10 cellular contexts compared by ENCODE assay signal in genomic region chr2:163682695-163683094, GRCh38. TPM values are rescaled to one million over a fixed set of nuclear protein-coding genes. Genes with fewer than 3 reads are reported as not detected.
DNase-seq lines count a peak whose midpoint lies in the region; ATAC-seq, FAIRE-seq and TF ChIP-seq lines count a peak whose summit lies in the region.
"Had no signal": no experiment of that assay in that cellular context is flagged by ENCODE, and none has a peak within 500 bp of the region (broad histone marks: within the 10 kb centered on the region; RNA-seq: fewer than 3 reads in every experiment).

No MANE protein-coding gene starts in this region.

- H3K27ac ChIP-seq in endothelial cell of umbilical vein (ENCODE audit: insufficient read depth, low read depth, low read length) = no peak overlapping the region
- H3K27ac ChIP-seq: SJSA1 had no signal

- no peaks in the 10 kb centered on the region for H4K20me1 ChIP-seq in endothelial cell of umbilical vein (replicated peaks; ENCODE audit: control insufficient read depth, extremely low read depth, insufficient read depth, low read length)

- H3K4me2 ChIP-seq in endothelial cell of umbilical vein (ENCODE audit: insufficient read depth, low read length) = peak overlapping the region; percentile 37

- H2AFZ ChIP-seq in endothelial cell of umbilical vein (ENCODE audit: low read depth, low read length) = no peak overlapping the region

- dilution Hi-C loops in endothelial cell of umbilical vein (cut with MboI; ENCODE audit: extremely low pct_ligation_motif_present, low sequenced_read_pairs) = no loop called here

- DNase-seq in DMS53 (lab: John Stamatoyannopoulos, UW) (peak; percentile 74), NCI-H69 (lab: John Stamatoyannopoulos, UW) (peak; percentile 25), endothelial cell of umbilical vein (ENCODE audit: low read depth, low spot score) (peak; percentile 66), omental fat pad (ENCODE audit: low spot score) (no peak), left colon (no peak), epidermal melanocyte (ENCODE audit: insufficient read length, low spot score) (no peak), activated gamma-delta T cell (lab: John Stamatoyannopoulos, UW) (no peak)
- DNase-seq: activated CD4-positive, alpha-beta T cell treated with anti-CD3 and anti-CD28 coated beads, Interleukin-2, amount 10 ng/mL, durations not matched to agents 24 days and 14 days had no signal

- no peaks in the 10 kb centered on the region for H3K36me3 ChIP-seq in endothelial cell of umbilical vein (ENCODE audit: control insufficient read depth in 2 of 2, extremely low read depth in 1 of 2, insufficient read depth in 2 of 2, low read length in 2 of 2)
- H3K36me3 ChIP-seq: SJSA1 had no signal

- no peak overlapping the region for H3K9ac ChIP-seq in endothelial cell of umbilical vein (replicated peaks; ENCODE audit: extremely low read depth, insufficient read depth, low read length)

- intact Hi-C loops in endothelial cell of umbilical vein (cut with micrococcal nuclease) = loop anchor here (1.0 kb wide), 1 partner anchor 15 kb away; no protein-coding TSS in a partner anchor
- intact Hi-C loops in left colon (cut with DNase I, micrococcal nuclease) = no loop called here

- TF ChIP-seq CTCF in endothelial cell of umbilical vein (IDR thresholded peaks at IDR 0.05; ENCODE audit: extremely low read depth in 1 of 2, insufficient read depth in 1 of 2, low read depth in 1 of 2, low read length in 2 of 2) (peak; percentile 24 to 31), omental fat pad (IDR thresholded peaks at IDR 0.05) (no peak)

- H3K4me1 ChIP-seq in endothelial cell of umbilical vein (ENCODE audit: control insufficient read depth, extremely low read depth, insufficient read depth, low read length) = peaks cover 20% of the 10 kb centered on the region

- BruUV-seq in endothelial cell of umbilical vein (replicated peaks; lab: Mats Ljungman, UMichigan) = no TSS peak

- H3K4me3 ChIP-seq in endothelial cell of umbilical vein (replicated peaks in 1 of 3; ENCODE audit: insufficient read depth in 1 of 3, low read depth in 1 of 3, low read length in 3 of 3) = no peak overlapping the region
- H3K4me3 ChIP-seq: SJSA1 had no signal

- no peaks in the 10 kb centered on the region for H3K9me1 ChIP-seq in endothelial cell of umbilical vein (replicated peaks; ENCODE audit: control insufficient read depth, extremely low read depth, insufficient read depth, low read length)

- H3K27me3 ChIP-seq in endothelial cell of umbilical vein (ENCODE audit: control insufficient read depth in 2 of 2, insufficient read depth in 2 of 2, low read length in 2 of 2) = no peaks in the 10 kb centered on the region
- H3K27me3 ChIP-seq: SJSA1 had no signal

- TF ChIP-seq POLR2A in endothelial cell of umbilical vein (IDR thresholded peaks at IDR 0.05; ENCODE audit: low read depth, low read length) = no peak

- CTCF ChIA-PET in endothelial cell of umbilical vein (lab: Charles Lee) = interaction anchor here (1.0 to 1.6 kb wide), 7 partner anchors 9 to 378 kb away, joined by 3 to 9 read pairs (median 4); no protein-coding TSS in a partner anchor

- ATAC-seq in omental fat pad (ENCODE audit: low FRiP score) (peak; percentile 58), left colon (no peak)
- no peak for ATAC-seq in activated CD4-positive, CD25-positive, alpha-beta regulatory T cell treated with anti-CD3 and anti-CD28 coated beads, Interleukin-2, amount 50 U/mL, for 24 hours

- H3K9me3 ChIP-seq in endothelial cell of umbilical vein (replicated peaks; ENCODE audit: control insufficient read depth, insufficient read depth, low read length) = no peaks in the 10 kb centered on the region
- H3K9me3 ChIP-seq: SJSA1 had no signal

- POLR2A ChIA-PET in endothelial cell of umbilical vein (lab: Charles Lee) = no interaction called here

- FAIRE-seq in endothelial cell of umbilical vein (lab: Jason Lieb, UNC) = peak; percentile 76

- H3K79me2 ChIP-seq in endothelial cell of umbilical vein (ENCODE audit: control insufficient read depth, insufficient read depth, low read length) = no peaks in the 10 kb centered on the region

TF ChIP-seq in endothelial cell of umbilical vein, 7 proteins besides CTCF, POLR2A, EP300 and RAD21:
- TF ChIP-seq FOS (IDR thresholded peaks at IDR 0.05; ENCODE audit: borderline replicate concordance, insufficient read depth, low read length) (peak; percentile 80), JUN (IDR thresholded peaks at IDR 0.05; ENCODE audit: borderline replicate concordance, insufficient read depth, insufficient read length, low read depth) (peak; percentile 79), GATA2 (IDR thresholded peaks at IDR 0.05; ENCODE audit: insufficient read depth, insufficient read length, low read depth, low read length) (no peak), MYC (IDR thresholded peaks at IDR 0.05; ENCODE audit: low read depth, low read length) (no peak)

RNA-seq across cellular contexts. Expression of gene FIGN, which starts 53.1 kb away (rescaled TPM):
- total RNA-seq in endothelial cell of umbilical vein (6.6 and 8.1 TPM in 2 replicates), omental fat pad (10 to 100 TPM in 2 of 4 donors, 1 to 10 TPM in 2; 8.2 to 13.1 (median 10.7) TPM), left colon (1 to 10 TPM in 1 of 2 donors, under 1 TPM in 1; 0.79 to 1.5 TPM)
- polyA plus RNA-seq in endothelial cell of umbilical vein = 1.3 and 1.8 TPM in 2 replicates
- 1.1 and 1.2 TPM in 2 replicates for polyA plus RNA-seq in endothelial cell of umbilical vein (2011; cell fraction: cytosol; rRNA removed)
- polyA plus RNA-seq in endothelial cell of umbilical vein (2011; cell fraction: nucleus; rRNA removed) = 8.1 and 10.1 TPM in 2 replicates
- polyA plus RNA-seq in endothelial cell of umbilical vein (2012) = 2.4 and 3.3 TPM in 2 replicates
- 4.9 and 6.1 TPM in 2 replicates for polyA minus RNA-seq in endothelial cell of umbilical vein
- polyA minus RNA-seq in endothelial cell of umbilical vein (2011; cell fraction: cytosol; rRNA and poly(A)+ RNA removed) = 1.4 TPM
- 12.9 and 13.9 TPM in 2 replicates for polyA minus RNA-seq in endothelial cell of umbilical vein (2011; cell fraction: nucleus; rRNA and poly(A)+ RNA removed)
- total RNA-seq: activated CD4-positive, alpha-beta T cell treated with anti-CD3 and anti-CD28 coated beads, Interleukin-2, amount 10 ng/mL, durations not matched to agents 24 days and 14 days had no signal

Comparison
In these comparisons a context has a peak if more than half of its experiments do, and no peak if none do; other contexts are left out.
1. DNase-seq: peak in DMS53 (single experiment), NCI-H69 (single experiment) and endothelial cell of umbilical vein (single experiment); none in omental fat pad (single experiment), left colon (0 of 2), epidermal melanocyte (single experiment) and activated gamma-delta T cell (single experiment).
2. CTCF ChIP-seq: peak in endothelial cell of umbilical vein (2 of 2); none in omental fat pad (0 of 3).